10 cellular contexts compared by ENCODE assay signal in genomic region chr16:17939052-17939673, GRCh38.
DNase-seq lines count a peak whose midpoint lies in the region; ATAC-seq and TF ChIP-seq lines count a peak whose summit lies in the region.
"Had no signal": no experiment of that assay in that cellular context is flagged by ENCODE, and none has a peak within 500 bp of the region (broad histone marks: within the 10 kb centered on the region; RNA-seq: fewer than 3 reads in every experiment).

No MANE protein-coding gene starts in this region.

- peaks cover 16% of the 10 kb centered on the region for H3K4me1 Mint-ChIP-seq in activated T-helper 2 cell treated with anti-CD3 and anti-CD28 coated beads, Interferon-gamma antibody, Interleukin-2, Interleukin-4, amounts not matched to agents 10 μg/mL and 5 μg/mL and 100 μg/mL, durations not matched to agents 14 hours and 24 hours and 36 hours (ENCODE audit: low read depth)

- H3K36me3 Mint-ChIP-seq in activated T-helper 2 cell treated with anti-CD3 and anti-CD28 coated beads, Interferon-gamma antibody, Interleukin-2, Interleukin-4, amounts not matched to agents 10 μg/mL and 5 μg/mL and 100 μg/mL, durations not matched to agents 14 hours and 24 hours and 36 hours (ENCODE audit: low read depth), result no peaks in the 10 kb centered on the region
- H3K36me3 Mint-ChIP-seq: mesothelial cell of epicardium had no signal

- no peaks in the 10 kb centered on the region for H3K36me3 ChIP-seq in GM06990 (ENCODE audit: control insufficient read depth, insufficient read depth, low read length)
- H3K36me3 ChIP-seq in upper lobe of right lung, result no peaks in the 10 kb centered on the region

- no peaks in the 10 kb centered on the region for H3K9me3 Mint-ChIP-seq in activated T-helper 2 cell treated with anti-CD3 and anti-CD28 coated beads, Interferon-gamma antibody, Interleukin-2, Interleukin-4, amounts not matched to agents 10 μg/mL and 5 μg/mL and 100 μg/mL, durations not matched to agents 14 hours and 24 hours and 36 hours

- H3K27me3 Mint-ChIP-seq in activated T-helper 2 cell treated with anti-CD3 and anti-CD28 coated beads, Interferon-gamma antibody, Interleukin-2, Interleukin-4, amounts not matched to agents 10 μg/mL and 5 μg/mL and 100 μg/mL, durations not matched to agents 14 hours and 24 hours and 36 hours (ENCODE audit: low read depth), result peaks cover 6% of the 10 kb centered on the region

- intact Hi-C loops in activated T-helper 2 cell treated with anti-CD3 and anti-CD28 coated beads, Interferon-gamma antibody, Interleukin-2, Interleukin-4, amounts not matched to agents 10 μg/mL and 5 μg/mL and 100 μg/mL, durations not matched to agents 14 hours and 24 hours and 36 hours (cut with micrococcal nuclease), result no loop called here
- intact Hi-C loops in upper lobe of right lung (cut with DNase I), result no loop called here
- intact Hi-C loops in Right ventricle myocardium inferior (cut with DNase I), result no loop called here

- peak; percentile 70 for ATAC-seq in GM19395 (IDR thresholded peaks at IDR 0.05; ENCODE audit: unreplicated experiment)
- peak; percentile 61 for ATAC-seq in HG03135 (IDR thresholded peaks at IDR 0.05; ENCODE audit: unreplicated experiment)
- no peak for ATAC-seq in upper lobe of right lung
- no peak for ATAC-seq in Right ventricle myocardium inferior

- H3K4me3 Mint-ChIP-seq in activated T-helper 2 cell treated with anti-CD3 and anti-CD28 coated beads, Interferon-gamma antibody, Interleukin-2, Interleukin-4, amounts not matched to agents 10 μg/mL and 5 μg/mL and 100 μg/mL, durations not matched to agents 14 hours and 24 hours and 36 hours (ENCODE audit: low read depth), result peak overlapping the region; percentile 65
- H3K4me3 Mint-ChIP-seq: mesothelial cell of epicardium had no signal

- TF ChIP-seq CTCF in GM06990 (IDR thresholded peaks at IDR 0.05; ENCODE audit: insufficient read depth, low read length, poor library complexity, severe bottlenecking) (no peak), upper lobe of right lung (IDR thresholded peaks at IDR 0.05) (no peak)

- H3K4me3 ChIP-seq in GM06990 (replicated peaks; ENCODE audit: low read depth, low read length) (peak overlapping the region; percentile 15; the same call in 1 of the 2 replicates), upper lobe of right lung (no peak overlapping the region)

- H3K9me3 ChIP-seq in upper lobe of right lung, result no peaks in the 10 kb centered on the region

- H3K27ac Mint-ChIP-seq in activated T-helper 2 cell treated with anti-CD3 and anti-CD28 coated beads, Interferon-gamma antibody, Interleukin-2, Interleukin-4, amounts not matched to agents 10 μg/mL and 5 μg/mL and 100 μg/mL, durations not matched to agents 14 hours and 24 hours and 36 hours, result peak overlapping the region; percentile 49
- H3K27ac Mint-ChIP-seq: mesothelial cell of epicardium had no signal

- peak; percentile 36 for DNase-seq in GM06990 (ENCODE audit: extremely low read depth, insufficient read length)
- no peak for DNase-seq in activated T-helper 2 cell treated with anti-CD3 and anti-CD28 coated beads, Interferon-gamma antibody, Interleukin-2, Interleukin-4, amounts not matched to agents 10 μg/mL and 5 μg/mL and 100 μg/mL, durations not matched to agents 14 hours and 24 hours and 36 hours (ENCODE audit: low spot score)
- DNase-seq in upper lobe of right lung, result no peak
- no peak for DNase-seq in Right ventricle myocardium inferior (ENCODE audit: missing footprints)
- no peak for DNase-seq in NCI-H1694 treated with DMSO at 0.1 percent for 48 hours (lab: John Stamatoyannopoulos, UW)
- no peak for DNase-seq in activated CD8-positive, alpha-beta memory T cell treated with anti-CD3 and anti-CD28 coated beads, Interleukin-2, amount 50 U/mL, for 4 hours
- DNase-seq: DMS 273 treated with DMSO at 0.1 percent for 48 hours had no signal

- no peaks in the 10 kb centered on the region for H3K4me1 ChIP-seq in upper lobe of right lung

- H3K27me3 ChIP-seq in GM06990 (replicated peaks; ENCODE audit: control insufficient read depth, insufficient read depth, low read length), result no peaks in the 10 kb centered on the region
- H3K27me3 ChIP-seq in upper lobe of right lung, result no peaks in the 10 kb centered on the region

- no peak overlapping the region for H3K27ac ChIP-seq in upper lobe of right lung

Comparison
In these comparisons a context has a peak if more than half of its experiments do, and no peak if none do; other contexts are left out.
1. ATAC-seq: peak in GM19395 (single experiment) and HG03135 (single experiment); none in upper lobe of right lung (single experiment) and Right ventricle myocardium inferior (single experiment).